Comparison of ENCODE assay signal across 8 cellular contexts in the genomic region with DNA sequence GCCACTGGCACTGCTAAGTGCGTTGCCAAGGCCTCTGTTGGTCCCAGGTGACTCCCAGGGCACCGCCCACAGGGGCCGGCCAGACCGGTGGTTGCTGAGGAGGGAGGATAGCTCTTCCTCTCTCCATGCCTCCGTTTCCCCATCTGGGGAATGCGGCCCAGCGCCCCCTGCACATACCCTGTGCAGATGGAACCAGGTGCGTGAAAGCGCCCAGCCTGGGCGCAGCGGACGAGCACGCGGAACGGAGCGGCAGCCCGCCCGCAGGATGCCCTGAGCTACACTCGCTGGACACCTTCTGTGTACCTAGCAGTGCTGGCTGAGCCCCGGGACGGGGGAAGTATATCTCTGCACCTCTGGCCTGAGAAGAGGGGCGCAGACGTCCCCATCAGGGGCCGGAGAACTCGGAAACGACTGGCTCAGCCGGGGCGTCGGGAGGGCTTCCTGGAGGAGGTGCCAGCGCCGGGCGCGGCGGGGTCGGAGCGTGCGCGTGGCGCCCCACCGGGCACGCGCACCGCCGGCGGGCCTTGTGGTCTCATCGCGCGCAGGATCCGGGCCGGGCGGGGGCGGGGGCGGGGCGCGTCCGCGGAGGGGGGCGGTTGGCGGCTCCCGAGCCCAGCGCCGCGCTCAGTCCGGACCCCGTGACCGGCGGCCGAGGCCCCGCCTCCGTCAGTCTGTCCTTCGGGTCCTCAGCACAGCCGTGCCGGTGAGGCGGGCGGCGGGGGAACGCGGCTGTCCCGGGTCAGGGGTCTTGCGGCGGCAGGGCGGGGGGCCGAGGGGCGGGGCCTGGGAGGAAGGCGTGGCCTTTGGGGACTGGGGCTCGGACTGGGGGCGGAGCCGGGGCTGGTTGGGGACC. TPM values are rescaled to one million over a fixed set of nuclear protein-coding genes. Genes with fewer than 3 reads are reported as not detected.
DNase-seq lines count a peak whose midpoint lies in the region; ATAC-seq, FAIRE-seq and TF ChIP-seq lines count a peak whose summit lies in the region.

A gene (minus strand): TSS at position 6 of the 853 bp plus-strand sequence. CDS start 76 bp downstream, outside the sequence.
A gene with protein sequence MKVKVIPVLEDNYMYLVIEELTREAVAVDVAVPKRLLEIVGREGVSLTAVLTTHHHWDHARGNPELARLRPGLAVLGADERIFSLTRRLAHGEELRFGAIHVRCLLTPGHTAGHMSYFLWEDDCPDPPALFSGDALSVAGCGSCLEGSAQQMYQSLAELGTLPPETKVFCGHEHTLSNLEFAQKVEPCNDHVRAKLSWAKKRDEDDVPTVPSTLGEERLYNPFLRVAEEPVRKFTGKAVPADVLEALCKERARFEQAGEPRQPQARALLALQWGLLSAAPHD (plus strand): TSS at position 669 of the 853 bp plus-strand sequence. CDS start 404 bp downstream, outside the sequence.

- H3K9me3 ChIP-seq in Caco-2 (no peaks in the 10 kb centered on the region), K562 (replicated peaks; ENCODE audit: control insufficient read depth, insufficient read depth, low read depth, low read length) (no peaks in the 10 kb centered on the region), small intestine (ENCODE audit: control insufficient read depth, low read depth) (peaks cover 2% of the 10 kb centered on the region)

- DNase-seq in Caco-2 (peak; percentile 63 to 74), K562 (ENCODE audit: extremely low read depth in 1 of 4, low spot score in 3 of 4) (peak; percentile 86 to 89 (median 87)), iPS-NIHi7 (ENCODE audit: extremely low spot score) (peak; percentile 79), small intestine (no peak)

- no peaks in the 10 kb centered on the region for H3K9me1 ChIP-seq in K562 (ENCODE audit: control insufficient read depth, insufficient read depth, low read length)

- peak within 1 kb of the TSS; percentile 90 to 100 for H3K9ac ChIP-seq in K562 (ENCODE audit: insufficient read depth in 1 of 2, low read depth in 2 of 2, low read length in 2 of 2)

- BruUV-seq in Caco-2 (replicated peaks; lab: Mats Ljungman, UMichigan) (no TSS peak), K562 (replicated peaks; lab: Mats Ljungman, UMichigan) (no TSS peak)

- H3K4me2 ChIP-seq in K562 (ENCODE audit: insufficient read depth, low read length): peak within 1 kb of the TSS; percentile 97

- no peak for FAIRE-seq in K562 (lab: Jason Lieb, UNC)
- FAIRE-seq in small intestine (lab: Jason Lieb, UNC): no peak

- peaks cover 11% of the 10 kb centered on the region for H3K36me3 Mint-ChIP-seq in Caco-2 (ENCODE audit: insufficient read depth, unreplicated experiment)
- H3K36me3 Mint-ChIP-seq in T-helper 1 cell treated with Interleukin-12 subunit alpha and Interleukin-12 subunit beta and Interleukin-4 antibody, amounts not matched to agents 30 μg/mL and 1 μg/mL, for 36 hours (ENCODE audit: low read depth): no peaks in the 10 kb centered on the region

- peak within 1 kb of the TSS; percentile 33; the same call in 1 of the 2 replicates for H2AFZ ChIP-seq in K562 (ENCODE audit: low read depth, low read length)

- H3K4me3 Mint-ChIP-seq in Caco-2 (ENCODE audit: unreplicated experiment): peak within 1 kb of the TSS; percentile 64
- H3K4me3 Mint-ChIP-seq in T-helper 1 cell treated with Interleukin-12 subunit alpha and Interleukin-12 subunit beta and Interleukin-4 antibody, amounts not matched to agents 30 μg/mL and 1 μg/mL, for 36 hours: peak within 1 kb of the TSS; percentile 68

- no peaks in the 10 kb centered on the region for H3K27me3 Mint-ChIP-seq in Caco-2 (ENCODE audit: insufficient read depth, unreplicated experiment)
- H3K27me3 Mint-ChIP-seq in T-helper 1 cell treated with Interleukin-12 subunit alpha and Interleukin-12 subunit beta and Interleukin-4 antibody, amounts not matched to agents 30 μg/mL and 1 μg/mL, for 36 hours (ENCODE audit: low read depth): peaks cover 4% of the 10 kb centered on the region

- H3K27ac Mint-ChIP-seq in Caco-2 (ENCODE audit: unreplicated experiment): no peak within 1 kb of the TSS
- H3K27ac Mint-ChIP-seq in T-helper 1 cell treated with Interleukin-12 subunit alpha and Interleukin-12 subunit beta and Interleukin-4 antibody, amounts not matched to agents 30 μg/mL and 1 μg/mL, for 36 hours: peak within 1 kb of the TSS; percentile 6

- H3K4me1 Mint-ChIP-seq in Caco-2 (ENCODE audit: low read depth, unreplicated experiment): no peaks in the 10 kb centered on the region
- H3K4me1 Mint-ChIP-seq in T-helper 1 cell treated with Interleukin-12 subunit alpha and Interleukin-12 subunit beta and Interleukin-4 antibody, amounts not matched to agents 30 μg/mL and 1 μg/mL, for 36 hours (ENCODE audit: low read depth): peaks cover 1% of the 10 kb centered on the region

- TF ChIP-seq POLR2A in K562 (conservative IDR thresholded peaks at IDR 0.05): peak; percentile 15; the same call in 1 of the 2 replicates

- no peaks in the 10 kb centered on the region for H3K9me3 Mint-ChIP-seq in Caco-2 (ENCODE audit: unreplicated experiment)
- H3K9me3 Mint-ChIP-seq in T-helper 1 cell treated with Interleukin-12 subunit alpha and Interleukin-12 subunit beta and Interleukin-4 antibody, amounts not matched to agents 30 μg/mL and 1 μg/mL, for 36 hours: no peaks in the 10 kb centered on the region

- no peak for TF ChIP-seq CTCF in Caco-2 (IDR thresholded peaks at IDR 0.05; ENCODE audit: insufficient read depth in 1 of 2, low read depth in 1 of 2, low read length in 1 of 2, severe bottlenecking in 1 of 2, unreplicated experiment in 1 of 2)
- no peak for TF ChIP-seq CTCF in K562 (IDR thresholded peaks at IDR 0.05 in 2 of 3, conservative IDR thresholded peaks at IDR 0.05 in 1 of 3; ENCODE audit: insufficient read depth in 2 of 3, low read depth in 1 of 3, low read length in 3 of 3)

- in situ Hi-C loops in K562 (cut with MboI): no loop called here

- TF ChIP-seq RAD21 in K562 (CRISPR knock-in tag; conservative IDR thresholded peaks at IDR 0.05 in 1 of 2, IDR thresholded peaks at IDR 0.05 in 1 of 2): no peak

- peaks cover 43% of the 10 kb centered on the region for H3K79me2 ChIP-seq in K562 (ENCODE audit: control insufficient read depth, insufficient read depth, low read length)

- H4K20me1 ChIP-seq in K562 (replicated peaks; ENCODE audit: control insufficient read depth, insufficient read depth, low read length): no peaks in the 10 kb centered on the region; the same call in 1 of the 2 replicates

- 46% methylated on average over 22 of the region's 88 CpGs for WGBS in K562 (ENCODE audit: insufficient coverage, low coverage, missing lambda C conversion rate)
- 1 to 2% (median 2%) methylated on average over 49 to 88 of the region's 88 CpGs for WGBS in small intestine, 3 donors

- H3K27ac ChIP-seq in K562 (ENCODE audit: extremely low read depth, low read depth, low read length) (peak within 1 kb of the TSS; percentile 98), small intestine (ENCODE audit: low read depth in 1 of 2, low read length in 1 of 2) (no peak within 1 kb of the TSS)

- CTCF ChIA-PET in Caco-2 (lab: Charles Lee): interaction anchor here (1.5 kb wide), 1 partner anchor 20 kb away, joined by 4 read pairs; no protein-coding TSS in a partner anchor
- CTCF ChIA-PET in K562 (lab: Yijun Ruan, JAX; ENCODE audit: low intra/inter-chr PET ratio): no interaction called here

- POLR2A ChIA-PET in Caco-2 (lab: Charles Lee) (no interaction called here), K562 (lab: Yijun Ruan, JAX) (interaction anchor here (0.5 to 4.5 kb wide), 5 partner anchors 10 to 568 kb away, joined by 3 to 25 read pairs (median 5); a partner anchor contains a TSS)

- ATAC-seq in HG02885 (IDR thresholded peaks at IDR 0.05; ENCODE audit: poor library complexity, unreplicated experiment) (peak; percentile 42), K562 (peak; percentile 48), HG02852 (IDR thresholded peaks at IDR 0.05; ENCODE audit: unreplicated experiment) (no peak), HG03159 (IDR thresholded peaks at IDR 0.05; ENCODE audit: unreplicated experiment) (no peak)

- H3K36me3 ChIP-seq in Caco-2 (ENCODE audit: control insufficient read depth, insufficient read depth, low read length) (no peaks in the 10 kb centered on the region), K562 (ENCODE audit: control insufficient read depth, insufficient read depth, low read length) (peaks cover 37% of the 10 kb centered on the region; the same call in 1 of the 3 replicates), small intestine (ENCODE audit: control insufficient read depth in 2 of 2, insufficient read depth in 2 of 2, low read length in 2 of 2) (no peaks in the 10 kb centered on the region)

- H3K4me3 ChIP-seq in Caco-2 (ENCODE audit: low read depth, low read length) (peak within 1 kb of the TSS; percentile 65), K562 (peak within 1 kb of the TSS; percentile 80), small intestine (ENCODE audit: low read depth in 1 of 2, low read length in 2 of 2) (peak within 1 kb of the TSS; percentile 25 to 52)

- no peaks in the 10 kb centered on the region for H3K27me3 ChIP-seq in Caco-2 (replicated peaks; ENCODE audit: control insufficient read depth, insufficient read depth, low read length)
- no peaks in the 10 kb centered on the region for H3K27me3 ChIP-seq in K562 (ENCODE audit: control insufficient read depth in 2 of 2, insufficient read depth in 2 of 2, low read length in 2 of 2)
- H3K27me3 ChIP-seq in small intestine (ENCODE audit: control insufficient read depth in 2 of 2, insufficient read depth in 2 of 2, low read length in 2 of 2): peaks cover 0 to 10% of the 10 kb centered on the region in 2 donors

- peaks cover 8% of the 10 kb centered on the region for H3K4me1 ChIP-seq in Caco-2
- peaks cover 15 to 97% of the 10 kb centered on the region in 2 experiments for H3K4me1 ChIP-seq in K562 (replicated peaks in 1 of 2; ENCODE audit: control insufficient read depth in 2 of 2, insufficient read depth in 2 of 2, low read length in 2 of 2)
- peaks cover 0 to 4% of the 10 kb centered on the region in 2 donors for H3K4me1 ChIP-seq in small intestine (ENCODE audit: control insufficient read depth in 2 of 2, insufficient read depth in 1 of 2, low read depth in 1 of 2, low read length in 1 of 2)

- no peak for TF ChIP-seq EP300 in K562 (IDR thresholded peaks at IDR 0.05; ENCODE audit: low read length)

- intact Hi-C loops in Caco-2 (cut with micrococcal nuclease; ENCODE audit: unreplicated experiment) (no loop called here), K562 (cut with micrococcal nuclease) (no loop called here)

RNA-seq across cellular contexts. Expression of the first gene that starts in this region (rescaled TPM):
- total RNA-seq in Caco-2 (2022) (3.5 and 4.6 TPM in 2 replicates), K562 (2014; rRNA removed) (5.7 and 10.6 TPM in 2 replicates), K562 (2014; rRNA removed; fragmentation: Illumina TruSeq; extraction: Trizol) (0.57 and 0.76 TPM in 2 replicates), K562 (2015; rRNA removed; fragmentation: Illumina TruSeq; extraction: Trizol) (2.9 and 3.1 TPM in 2 replicates), K562 (2021) (13.4 and 14.4 TPM in 2 replicates)
- 12.8 and 51.1 TPM in 2 replicates for total RNA-seq in K562 (2011; cell fraction: chromatin; rRNA removed; ENCODE audit: low replicate concordance)
- 36.0 and 37.1 TPM in 2 replicates for total RNA-seq in K562 (2011; cell fraction: nucleolus; rRNA removed)
- 14.0 and 15.0 TPM in 2 replicates for total RNA-seq in K562 (2011; cell fraction: nucleoplasm; rRNA removed)
- polyA plus RNA-seq in K562 (2011; rRNA removed) (3.0 and 5.9 TPM in 2 replicates), K562 (2014; fragmentation: Illumina TruSeq; extraction: Trizol) (2.6 and 2.8 TPM in 2 replicates), K562 (2014; fragmentation: Nextera tagmentation; extraction: Ambion mirVana) (under 1 TPM; 0.24 to 0.29 TPM), K562 (2014; rRNA removed) (17.7 and 20.6 TPM in 2 replicates), small intestine (1 to 10 TPM in 1 of 3 donors, under 1 TPM in 1, not detected in 1; 0.95 to 1.6 TPM)
- polyA plus RNA-seq in K562 (2011; cell fraction: cytosol; rRNA removed): 2.5 and 5.1 TPM in 2 replicates
- 66.9 and 107 TPM in 2 replicates for polyA plus RNA-seq in K562 (2011; cell fraction: nucleus; rRNA removed)
- polyA plus RNA-seq in K562 (2012): 6.2 and 9.5 TPM in 2 replicates
- 0.39 TPM in 2 replicates for polyA minus RNA-seq in K562 (2011; rRNA and poly(A)+ RNA removed)
- polyA minus RNA-seq in K562 (2011; cell fraction: cytosol; rRNA and poly(A)+ RNA removed): not detected in 2 replicates
- polyA minus RNA-seq in K562 (2011; cell fraction: nucleus; rRNA and poly(A)+ RNA removed): 8.8 and 8.9 TPM in 2 replicates

RNA-seq across cellular contexts. Expression of the second gene that starts in this region (rescaled TPM):
- 6.8 and 9.7 TPM in 2 replicates for total RNA-seq in Caco-2 (2022)
- 38.5 and 167 TPM in 2 replicates for total RNA-seq in K562 (2011; cell fraction: chromatin; rRNA removed; ENCODE audit: low replicate concordance)
- total RNA-seq in K562 (2011; cell fraction: nucleolus; rRNA removed): 219 TPM in 2 replicates
- 62.9 and 89.5 TPM in 2 replicates for total RNA-seq in K562 (2011; cell fraction: nucleoplasm; rRNA removed)
- 58.2 and 59.0 TPM in 2 replicates for total RNA-seq in K562 (2014; rRNA removed)
- total RNA-seq in K562 (2014; rRNA removed; fragmentation: Illumina TruSeq; extraction: Trizol): 3.2 and 8.2 TPM in 2 replicates
- 20.7 and 22.1 TPM in 2 replicates for total RNA-seq in K562 (2015; rRNA removed; fragmentation: Illumina TruSeq; extraction: Trizol)
- total RNA-seq in K562 (2021): 71.7 and 83.2 TPM in 2 replicates
- 27.0 and 41.6 TPM in 2 replicates for polyA plus RNA-seq in K562 (2011; rRNA removed)
- polyA plus RNA-seq in K562 (2011; cell fraction: cytosol; rRNA removed): 47.2 and 104 TPM in 2 replicates
- 438 and 737 TPM in 2 replicates for polyA plus RNA-seq in K562 (2011; cell fraction: nucleus; rRNA removed)
- 30.6 and 41.2 TPM in 2 replicates for polyA plus RNA-seq in K562 (2012)
- polyA plus RNA-seq in K562 (2014; fragmentation: Illumina TruSeq; extraction: Trizol): 7.2 and 13.6 TPM in 2 replicates
- polyA plus RNA-seq in K562 (2014; fragmentation: Nextera tagmentation; extraction: Ambion mirVana): under 1 TPM; 0.31 to 0.48 TPM
- polyA plus RNA-seq in K562 (2014; rRNA removed): 69.8 and 83.4 TPM in 2 replicates
- 1.2 and 3.7 TPM in 2 replicates for polyA minus RNA-seq in K562 (2011; rRNA and poly(A)+ RNA removed)
- polyA minus RNA-seq in K562 (2011; cell fraction: cytosol; rRNA and poly(A)+ RNA removed): 12.6 and 13.3 TPM in 2 replicates
- polyA minus RNA-seq in K562 (2011; cell fraction: nucleus; rRNA and poly(A)+ RNA removed): 37.4 and 41.3 TPM in 2 replicates
- 1 to 10 TPM; 1.4 to 4.8 (median 2.2) TPM for polyA plus RNA-seq in small intestine

Comparison
In these comparisons a context has a peak if more than half of its experiments do, and no peak if none do; other contexts are left out.
1. ATAC-seq: peak in HG02885 (single experiment) and K562 (single experiment); none in HG02852 (single experiment) and HG03159 (single experiment).
2. Peak in every context shown above with its lines, with median percentiles within 50 percentile points of each other: H3K4me3 ChIP-seq.